7 cellular contexts compared by ENCODE assay signal in the genomic region with DNA sequence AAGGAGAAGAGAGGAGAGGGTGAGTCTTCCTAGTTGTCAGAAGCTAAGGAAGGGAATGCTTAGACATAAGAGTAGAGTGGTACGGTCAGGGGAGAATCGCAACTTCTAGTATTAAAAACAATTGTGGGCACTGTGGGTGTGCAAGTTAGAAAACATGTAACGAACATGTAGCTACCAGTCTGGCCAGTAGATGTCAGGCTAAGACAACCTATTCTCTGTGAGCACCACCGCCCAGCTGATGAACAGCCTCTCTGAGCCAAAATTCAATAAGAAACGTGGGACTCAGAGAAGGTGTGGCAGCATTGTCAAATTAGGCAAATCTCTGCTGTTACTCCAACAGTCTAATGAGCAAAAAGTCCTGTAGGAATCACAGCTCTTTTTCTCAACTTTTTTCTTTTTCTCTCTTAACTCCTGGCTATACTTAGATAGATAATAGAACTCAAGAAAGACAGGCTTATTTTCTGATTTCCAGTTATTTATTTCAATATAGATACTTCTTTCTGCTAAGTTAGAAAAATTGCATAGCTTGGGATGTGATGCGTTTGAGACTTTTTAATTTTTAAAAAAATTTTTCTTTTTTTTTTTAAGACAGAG.
DNase-seq lines count a peak whose midpoint lies in the region; ATAC-seq, FAIRE-seq and TF ChIP-seq lines count a peak whose summit lies in the region.

No MANE protein-coding gene starts in this region.

- peak; percentile 95 for FAIRE-seq in GM12891 (lab: Jason Lieb, UNC)

- peak; percentile 67 for ATAC-seq in HG03060 (IDR thresholded peaks at IDR 0.05; ENCODE audit: low read depth, unreplicated experiment)
- ATAC-seq in activated CD4-positive, CD25-positive, alpha-beta regulatory T cell treated with anti-CD3 and anti-CD28 coated beads, Interleukin-2, amount 50 U/mL, for 24 hours: peak; percentile 81 to 87

- TF ChIP-seq POLR2A in GM12891 (IDR thresholded peaks at IDR 0.05; ENCODE audit: low read depth, low read length): no peak

- peak; percentile 51 for DNase-seq in GM12891 (ENCODE audit: insufficient read length, low spot score)
- DNase-seq in NCI-H345 (lab: John Stamatoyannopoulos, UW): peak; percentile 71
- DNase-seq in cerebellar cortex (ENCODE audit: low spot score): peak; percentile 88
- DNase-seq in left kidney (ENCODE audit: low read depth, low spot score): peak; percentile 89
- DNase-seq in stimulated activated CD4-positive, alpha-beta T cell treated with anti-CD3 and anti-CD28 coated beads, Interleukin-4, amount 100 ng/mL, for 4 hours: peak; percentile 51 to 66

TF ChIP-seq in GM12891, 5 proteins besides CTCF, POLR2A, EP300 and RAD21:
- TF ChIP-seq POLR2AphosphoS5 (IDR thresholded peaks at IDR 0.05; ENCODE audit: low read depth, low read length): no peak
- TF ChIP-seq PAX5 (IDR thresholded peaks at IDR 0.05; ENCODE audit: insufficient read depth, low read length, severe bottlenecking): no peak
- no peak for TF ChIP-seq TAF1 (IDR thresholded peaks at IDR 0.05; ENCODE audit: low read depth, low read length)
- no peak for TF ChIP-seq POU2F2 (IDR thresholded peaks at IDR 0.05; ENCODE audit: low read depth, low read length)
- no peak for TF ChIP-seq SPI1 (IDR thresholded peaks at IDR 0.05; ENCODE audit: low read depth, low read length)
TF ChIP-seq in GM12891: peak in this region for 0.

Comparison
In these comparisons a context has a peak if more than half of its experiments do, and no peak if none do; other contexts are left out.
1. Peak in every context shown above with its lines: DNase-seq and ATAC-seq.